ENCODE assay signal across 1 cellular context in the genomic region with DNA sequence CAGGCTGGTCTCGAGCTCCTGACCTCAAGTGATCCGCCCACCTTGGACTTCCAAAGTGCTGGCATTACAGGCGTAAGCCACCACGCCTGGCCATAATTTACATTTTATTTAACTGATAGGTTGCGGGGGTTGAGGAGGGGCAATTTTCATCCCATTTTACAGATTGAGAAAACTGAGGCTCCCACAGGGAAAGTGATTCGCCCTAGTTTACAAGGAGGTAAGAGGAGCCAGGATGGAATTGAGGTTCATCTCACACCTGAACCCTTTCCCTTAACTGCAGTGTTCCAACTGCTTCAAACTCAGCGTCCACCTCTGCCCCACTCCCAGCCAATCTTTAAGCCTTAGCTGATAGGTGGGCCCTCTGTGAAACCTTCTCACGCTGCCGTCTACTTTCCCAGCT.
TF ChIP-seq lines count a peak whose summit lies in the region.

No MANE protein-coding gene starts in this region.

TF ChIP-seq in SK-N-SH treated with all-trans-retinoic acid at 6 μM for 48 hours, 23 proteins besides CTCF, POLR2A, EP300 and RAD21 (continued from another document):
- TF ChIP-seq CSRNP3 (CRISPR knock-in tag; IDR thresholded peaks at IDR 0.05) (no peak), SNAI2 (CRISPR knock-in tag; IDR thresholded peaks at IDR 0.05) (no peak), ISL1 (CRISPR knock-in tag; IDR thresholded peaks at IDR 0.05) (no peak), PATZ1 (CRISPR knock-in tag; IDR thresholded peaks at IDR 0.05; ENCODE audit: borderline replicate concordance) (no peak), ZC3H10 (CRISPR knock-in tag; IDR thresholded peaks at IDR 0.05) (no peak), BACH2 (CRISPR knock-in tag; IDR thresholded peaks at IDR 0.05; ENCODE audit: borderline replicate concordance) (no peak), ZNF8 (CRISPR knock-in tag; IDR thresholded peaks at IDR 0.05) (no peak), ESRRG (CRISPR knock-in tag; IDR thresholded peaks at IDR 0.05) (no peak), TOX (CRISPR knock-in tag; IDR thresholded peaks at IDR 0.05; ENCODE audit: borderline replicate concordance) (no peak), TCF4 (CRISPR knock-in tag; IDR thresholded peaks at IDR 0.05; ENCODE audit: borderline replicate concordance) (no peak), RARB (CRISPR knock-in tag; IDR thresholded peaks at IDR 0.05) (no peak)
